ENCODE assay signal across 8 cellular contexts in genomic region chr11:77547863-77548551, GRCh38. TPM values are rescaled to one million over a fixed set of nuclear protein-coding genes. Genes with fewer than 3 reads are reported as not detected.
DNase-seq lines count a peak whose midpoint lies in the region; ATAC-seq and TF ChIP-seq lines count a peak whose summit lies in the region.

No MANE protein-coding gene starts in this region.

- H3K4me1 ChIP-seq in CD4-positive, alpha-beta memory T cell (ENCODE audit: insufficient read depth, low read length), result no peaks in the 10 kb centered on the region
- peaks cover 0 to 6% of the 10 kb centered on the region in 2 experiments for H3K4me1 ChIP-seq in neutrophil (ENCODE audit: control insufficient read depth in 1 of 2, insufficient read depth in 1 of 2, low read depth in 1 of 2, low read length in 1 of 2)

- peak overlapping the region in 2 of 7 donors; percentile 24 to 47 for H3K27ac Mint-ChIP-seq in CD4-positive, alpha-beta memory T cell

- H3K36me3 Mint-ChIP-seq in CD4-positive, alpha-beta memory T cell, result no peaks in the 10 kb centered on the region

- intact Hi-C loops in CD4-positive, alpha-beta memory T cell (cut with micrococcal nuclease), result loop anchor here (1.0 to 5.0 kb wide), 4 partner anchors 76 to 501 kb away; partner anchors contain the start of gene PAK1

- H3K4me3 ChIP-seq in CD4-positive, alpha-beta memory T cell (ENCODE audit: low read length in 2 of 2), result no peak overlapping the region
- H3K4me3 ChIP-seq in H7 (ENCODE audit: insufficient read depth, low read depth, low read length) (no peak overlapping the region), WERI-Rb-1 (ENCODE audit: low read depth, low read length) (no peak overlapping the region), foreskin fibroblast (ENCODE audit: low read depth in 1 of 2, low read length in 2 of 2) (no peak overlapping the region), neutrophil (ENCODE audit: low read depth in 1 of 2, low read length in 1 of 2) (no peak overlapping the region)

- H3K9me3 ChIP-seq in CD4-positive, alpha-beta memory T cell (ENCODE audit: control insufficient read depth in 1 of 2, low read length in 2 of 2), result no peaks in the 10 kb centered on the region
- H3K9me3 ChIP-seq in WERI-Rb-1 (ENCODE audit: severe bottlenecking) (no peaks in the 10 kb centered on the region), neutrophil (no peaks in the 10 kb centered on the region)

- no peak for ATAC-seq in HG03175 (IDR thresholded peaks at IDR 0.05; ENCODE audit: unreplicated experiment)

- H3K36me3 ChIP-seq in CD4-positive, alpha-beta memory T cell (ENCODE audit: insufficient read depth, low read length), result no peaks in the 10 kb centered on the region
- H3K36me3 ChIP-seq in H7 (replicated peaks; ENCODE audit: control insufficient read depth, insufficient read depth, low read length), result no peaks in the 10 kb centered on the region
- no peaks in the 10 kb centered on the region for H3K36me3 ChIP-seq in WERI-Rb-1
- H3K36me3 ChIP-seq in neutrophil, result no peaks in the 10 kb centered on the region

- H3K27ac ChIP-seq in CD4-positive, alpha-beta memory T cell (ENCODE audit: low read depth, low read length), result no peak overlapping the region
- H3K27ac ChIP-seq in WERI-Rb-1 (no peak overlapping the region), neutrophil (peak overlapping the region; percentile 1)

- CTCF ChIA-PET in CD4-positive, alpha-beta memory T cell (lab: Charles Lee; ENCODE audit: partially characterized antibody), result interaction anchor here (0.7 to 2.7 kb wide), 11 partner anchors 8 to 421 kb away, joined by 3 to 25 read pairs (median 4); no protein-coding TSS in a partner anchor

- H3K9me3 Mint-ChIP-seq in CD4-positive, alpha-beta memory T cell, result peaks cover 0 to 6% (median 0%) of the 10 kb centered on the region in 8 donors

- H3K27me3 Mint-ChIP-seq in CD4-positive, alpha-beta memory T cell, result no peaks in the 10 kb centered on the region

- TF ChIP-seq CTCF in WERI-Rb-1 (IDR thresholded peaks at IDR 0.05; ENCODE audit: low read depth, low read length) (peak; percentile 45; the same call in 1 of the 2 replicates), foreskin fibroblast (IDR thresholded peaks at IDR 0.05; ENCODE audit: low read depth, low read length) (peak; percentile 46), neutrophil (IDR thresholded peaks at IDR 0.05) (peak; percentile 69)

- peak in 4 of 5 donors; percentile 35 to 44 (median 38) for DNase-seq in CD4-positive, alpha-beta memory T cell
- peak; percentile 39 for DNase-seq in H7
- DNase-seq in NCI-H2227 treated with DMSO at 0.1 percent for 48 hours (lab: John Stamatoyannopoulos, UW), result peak; percentile 43
- DNase-seq in WERI-Rb-1, result peak; percentile 42
- DNase-seq in foreskin fibroblast, result peak; percentile 44 to 81
- DNase-seq in effector CD8-positive, alpha-beta T cell (lab: John Stamatoyannopoulos, UW), result no peak

- no peaks in the 10 kb centered on the region for H3K27me3 ChIP-seq in CD4-positive, alpha-beta memory T cell (ENCODE audit: insufficient read depth, low read length)
- no peaks in the 10 kb centered on the region for H3K27me3 ChIP-seq in H7 (ENCODE audit: control insufficient read depth, insufficient read depth, low read length)
- H3K27me3 ChIP-seq in WERI-Rb-1 (ENCODE audit: insufficient read depth, low read depth, severe bottlenecking), result no peaks in the 10 kb centered on the region
- H3K27me3 ChIP-seq in neutrophil, result no peaks in the 10 kb centered on the region

- H3K4me3 Mint-ChIP-seq in CD4-positive, alpha-beta memory T cell, result peak overlapping the region in 2 of 8 donors; percentile 13 to 30

- peaks cover 1 to 9% (median 6%) of the 10 kb centered on the region in 4 donors for H3K4me1 Mint-ChIP-seq in CD4-positive, alpha-beta memory T cell

- POLR2A ChIA-PET in CD4-positive, alpha-beta memory T cell (lab: Charles Lee; ENCODE audit: partially characterized antibody), result no interaction called here

RNA-seq across cellular contexts. Expression of gene AQP11, which starts 41.7 kb away (rescaled TPM):
- total RNA-seq in CD4-positive, alpha-beta memory T cell, result under 1 TPM; 0.35 to 0.67 TPM
- 1 to 10 TPM in 1 of 2 donors, under 1 TPM in 1; 0.37 to 1.0 TPM for polyA plus RNA-seq in CD4-positive, alpha-beta memory T cell
- 1.2 and 2.0 TPM in 2 replicates for total RNA-seq in H7 (2014; rRNA removed; shearing (Covaris generic))
